Comparison of ENCODE assay signal across 8 cellular contexts in genomic region chr10:95693331-95693667, GRCh38. TPM values are rescaled to one million over a fixed set of nuclear protein-coding genes. Genes with fewer than 3 reads are reported as not detected.
DNase-seq lines count a peak whose midpoint lies in the region; ATAC-seq, FAIRE-seq and TF ChIP-seq lines count a peak whose summit lies in the region.

No MANE protein-coding gene starts in this region.

- intact Hi-C loops in K562 (cut with micrococcal nuclease): loop anchor here (5.0 kb wide), 1 partner anchor 49 kb away; no protein-coding TSS in a partner anchor
- intact Hi-C loops in lower leg skin (cut with DNase I; ENCODE audit: low total_unique reads): loop anchor here (10.0 kb wide), 1 partner anchor 152 kb away; no protein-coding TSS in a partner anchor

- no peaks in the 10 kb centered on the region for H3K9me1 ChIP-seq in K562 (ENCODE audit: control insufficient read depth, insufficient read depth, low read length)

- peak overlapping the region; percentile 88 to 97 (median 96) for H3K4me3 Mint-ChIP-seq in CD4-positive, CD25-positive, alpha-beta regulatory T cell

- FAIRE-seq in K562 (lab: Jason Lieb, UNC): no peak

- CTCF ChIA-PET in K562 (lab: Yijun Ruan, JAX; ENCODE audit: low intra/inter-chr PET ratio): interaction anchor here (0.8 to 3.2 kb wide), 3 partner anchors 35 to 172 kb away, joined by 3 to 21 read pairs (median 20); no protein-coding TSS in a partner anchor

- no peaks in the 10 kb centered on the region for H3K9me3 Mint-ChIP-seq in CD4-positive, CD25-positive, alpha-beta regulatory T cell

- DNase-seq in CD4-positive, CD25-positive, alpha-beta regulatory T cell: no peak
- DNase-seq in K562 (ENCODE audit: extremely low read depth in 1 of 4, low spot score in 3 of 4): peak in 1 of 4 experiments; percentile 7
- no peak for DNase-seq in lower leg skin (ENCODE audit: low spot score in 2 of 2)
- DNase-seq in upper lobe of left lung: no peak
- no peak for DNase-seq in HT-29 (ENCODE audit: low spot score)

- H3K4me2 ChIP-seq in K562 (ENCODE audit: insufficient read depth, low read length): peak overlapping the region; percentile 94

- no peaks in the 10 kb centered on the region for H3K9me3 ChIP-seq in CD4-positive, CD25-positive, alpha-beta regulatory T cell (ENCODE audit: control insufficient read depth in 2 of 2, low read length in 2 of 2)
- H3K9me3 ChIP-seq in K562 (replicated peaks; ENCODE audit: control insufficient read depth, insufficient read depth, low read depth, low read length) (0 out of 2 replicates have a peak, but pooled peaks cover 1% of the 10 kb centered on the region), upper lobe of left lung (no peaks in the 10 kb centered on the region)

- H3K27ac ChIP-seq in CD4-positive, CD25-positive, alpha-beta regulatory T cell (ENCODE audit: insufficient read depth, low read length, poor library complexity, severe bottlenecking): peak overlapping the region; percentile 89
- H3K27ac ChIP-seq in K562 (ENCODE audit: extremely low read depth, low read depth, low read length) (peak overlapping the region; percentile 66), upper lobe of left lung (peak overlapping the region; percentile 70 to 87 (median 81))

- peak overlapping the region; percentile 85 for H3K4me3 ChIP-seq in CD4-positive, CD25-positive, alpha-beta regulatory T cell (ENCODE audit: low read depth, low read length)
- peak overlapping the region; percentile 88 for H3K4me3 ChIP-seq in K562
- H3K4me3 ChIP-seq in lower leg skin (ENCODE audit: low read depth, poor library complexity, severe bottlenecking): peak overlapping the region; percentile 73
- peak overlapping the region; percentile 72 to 86 (median 78) for H3K4me3 ChIP-seq in upper lobe of left lung

- H3K9ac ChIP-seq in K562 (ENCODE audit: insufficient read depth in 1 of 2, low read depth in 2 of 2, low read length in 2 of 2): peak overlapping the region; percentile 79 to 95

- no peak for TF ChIP-seq EP300 in K562 (IDR thresholded peaks at IDR 0.05; ENCODE audit: low read length)
- no peak for TF ChIP-seq EP300 in upper lobe of left lung (IDR thresholded peaks at IDR 0.05)

- peaks cover 12% of the 10 kb centered on the region for H3K27me3 Mint-ChIP-seq in CD4-positive, CD25-positive, alpha-beta regulatory T cell

- H3K27ac Mint-ChIP-seq in CD4-positive, CD25-positive, alpha-beta regulatory T cell: peak overlapping the region; percentile 92 to 99 (median 98)

- H3K27me3 ChIP-seq in CD4-positive, CD25-positive, alpha-beta regulatory T cell (ENCODE audit: control insufficient read depth, insufficient read depth, low read length): no peaks in the 10 kb centered on the region
- H3K27me3 ChIP-seq in K562 (ENCODE audit: control insufficient read depth in 2 of 2, insufficient read depth in 2 of 2, low read length in 2 of 2): no peaks in the 10 kb centered on the region
- H3K27me3 ChIP-seq in upper lobe of left lung: no peaks in the 10 kb centered on the region

- BruUV-seq in K562 (replicated peaks; lab: Mats Ljungman, UMichigan): no TSS peak

- peaks cover 20% of the 10 kb centered on the region for H3K36me3 Mint-ChIP-seq in CD4-positive, CD25-positive, alpha-beta regulatory T cell

- H3K4me1 ChIP-seq in CD4-positive, CD25-positive, alpha-beta regulatory T cell (ENCODE audit: control insufficient read depth, insufficient read depth, low read length, poor library complexity, severe bottlenecking): peaks cover 20% of the 10 kb centered on the region
- peaks cover 0 to 2% of the 10 kb centered on the region in 2 experiments; a peak in 2 of 5 replicates for H3K4me1 ChIP-seq in K562 (replicated peaks in 1 of 2; ENCODE audit: control insufficient read depth in 2 of 2, insufficient read depth in 2 of 2, low read length in 2 of 2)
- H3K4me1 ChIP-seq in upper lobe of left lung: peaks cover 16 to 22% (median 20%) of the 10 kb centered on the region in 4 donors

- TF ChIP-seq POLR2A in K562 (conservative IDR thresholded peaks at IDR 0.05) (no peak), lower leg skin (IDR thresholded peaks at IDR 0.05) (no peak), upper lobe of left lung (IDR thresholded peaks at IDR 0.05) (no peak)

- H3K36me3 ChIP-seq in CD4-positive, CD25-positive, alpha-beta regulatory T cell (ENCODE audit: control insufficient read depth, insufficient read depth, low read length): peaks cover 26% of the 10 kb centered on the region
- peaks cover 42% of the 10 kb centered on the region; the same call in 2 of the 3 replicates for H3K36me3 ChIP-seq in K562 (ENCODE audit: control insufficient read depth, insufficient read depth, low read length)
- peaks cover 0 to 31% (median 6%) of the 10 kb centered on the region in 4 donors for H3K36me3 ChIP-seq in upper lobe of left lung

- peaks cover 26 to 62% (median 44%) of the 10 kb centered on the region in 4 donors for H3K4me1 Mint-ChIP-seq in CD4-positive, CD25-positive, alpha-beta regulatory T cell

- TF ChIP-seq RAD21 in K562 (CRISPR knock-in tag; conservative IDR thresholded peaks at IDR 0.05 in 1 of 2, IDR thresholded peaks at IDR 0.05 in 1 of 2): no peak

- peak overlapping the region; percentile 90 for H2AFZ ChIP-seq in K562 (ENCODE audit: low read depth, low read length)

- POLR2A ChIA-PET in K562 (lab: Yijun Ruan, JAX): interaction anchor here (0.5 to 1.1 kb wide), 2 partner anchors 24 to 99 kb away, joined by 3 to 4 read pairs; no protein-coding TSS in a partner anchor

- ATAC-seq in CD4-positive, CD25-positive, alpha-beta regulatory T cell (ENCODE audit: low read depth in 2 of 2): no peak
- ATAC-seq in HG03439 (IDR thresholded peaks at IDR 0.05; ENCODE audit: unreplicated experiment) (peak; percentile 1), K562 (peak; percentile 3; the same call in 2 of the 3 replicates), upper lobe of left lung (ENCODE audit: low FRiP score in 2 of 2) (no peak), GM21576 (IDR thresholded peaks at IDR 0.05; ENCODE audit: unreplicated experiment) (no peak), GM21390 (IDR thresholded peaks at IDR 0.05; ENCODE audit: unreplicated experiment) (no peak)

- H3K79me2 ChIP-seq in K562 (ENCODE audit: control insufficient read depth, insufficient read depth, low read length): peaks cover 22% of the 10 kb centered on the region

- in situ Hi-C loops in K562 (cut with MboI): loop anchor here (5.0 kb wide), 1 partner anchor 154 kb away; no protein-coding TSS in a partner anchor

- 3% methylated on average over 8 of the region's 9 CpGs for WGBS in K562 (ENCODE audit: insufficient coverage, low coverage, missing lambda C conversion rate)
- 1 to 2% methylated on average over 8 to 9 of the region's 9 CpGs for WGBS in lower leg skin, 2 donors
- WGBS in upper lobe of left lung, 2 donors: 2 to 4% methylated on average over 9 of the region's 9 CpGs

- no peaks in the 10 kb centered on the region for H4K20me1 ChIP-seq in K562 (replicated peaks; ENCODE audit: control insufficient read depth, insufficient read depth, low read length)

- TF ChIP-seq CTCF in K562 (IDR thresholded peaks at IDR 0.05 in 2 of 3, conservative IDR thresholded peaks at IDR 0.05 in 1 of 3; ENCODE audit: insufficient read depth in 2 of 3, low read depth in 1 of 3, low read length in 3 of 3): no peak
- no peak for TF ChIP-seq CTCF in lower leg skin (IDR thresholded peaks at IDR 0.05)
- TF ChIP-seq CTCF in upper lobe of left lung (IDR thresholded peaks at IDR 0.05): no peak

RNA-seq across cellular contexts. Expression of gene TCTN3, which starts 0.4 kb away (rescaled TPM):
- total RNA-seq in CD4-positive, CD25-positive, alpha-beta regulatory T cell: 25.0 TPM
- polyA plus RNA-seq in CD4-positive, CD25-positive, alpha-beta regulatory T cell: 10 to 100 TPM; 41.7 to 59.0 (median 46.0) TPM
- 35.6 and 41.6 TPM in 2 replicates for total RNA-seq in K562 (2011; cell fraction: chromatin; rRNA removed; ENCODE audit: low replicate concordance)
- 35.9 and 36.1 TPM in 2 replicates for total RNA-seq in K562 (2011; cell fraction: nucleolus; rRNA removed)
- 33.6 and 38.7 TPM in 2 replicates for total RNA-seq in K562 (2011; cell fraction: nucleoplasm; rRNA removed)
- 10.4 and 17.4 TPM in 2 replicates for total RNA-seq in K562 (2014; rRNA removed)
- total RNA-seq in K562 (2014; rRNA removed; fragmentation: Illumina TruSeq; extraction: Trizol): 15.2 TPM in 2 replicates
- total RNA-seq in K562 (2015; rRNA removed; fragmentation: Illumina TruSeq; extraction: Trizol): 14.5 and 15.9 TPM in 2 replicates
- total RNA-seq in K562 (2021): 17.1 and 19.8 TPM in 2 replicates
- 25.8 and 26.0 TPM in 2 replicates for polyA plus RNA-seq in K562 (2011; rRNA removed)
- polyA plus RNA-seq in K562 (2011; cell fraction: cytosol; rRNA removed): 25.1 and 28.4 TPM in 2 replicates
- polyA plus RNA-seq in K562 (2011; cell fraction: nucleus; rRNA removed): 25.5 and 28.7 TPM in 2 replicates
- 13.6 and 17.2 TPM in 2 replicates for polyA plus RNA-seq in K562 (2012)
- 21.6 and 22.9 TPM in 2 replicates for polyA plus RNA-seq in K562 (2014; fragmentation: Illumina TruSeq; extraction: Trizol)
- polyA plus RNA-seq in K562 (2014; fragmentation: Nextera tagmentation; extraction: Ambion mirVana): 10 to 100 TPM; 16.3 to 24.3 TPM
- 12.6 and 17.3 TPM in 2 replicates for polyA plus RNA-seq in K562 (2014; rRNA removed)
- polyA minus RNA-seq in K562 (2011; rRNA and poly(A)+ RNA removed): 24.1 and 28.6 TPM in 2 replicates
- polyA minus RNA-seq in K562 (2011; cell fraction: cytosol; rRNA and poly(A)+ RNA removed): 22.2 and 23.4 TPM in 2 replicates
- polyA minus RNA-seq in K562 (2011; cell fraction: nucleus; rRNA and poly(A)+ RNA removed): 22.6 and 27.7 TPM in 2 replicates
- 10 to 100 TPM; 13.6 to 23.1 (median 16.3) TPM for total RNA-seq in lower leg skin
- 10 to 100 TPM; 12.6 to 27.6 (median 25.5) TPM for total RNA-seq in upper lobe of left lung
- total RNA-seq in HT-29 (2014; rRNA removed; shearing (Covaris generic)): 16.4 and 19.1 TPM in 2 replicates

RNA-seq across cellular contexts. Expression of gene ALDH18A1, which starts 36.8 kb away (rescaled TPM):
- 27.1 TPM for total RNA-seq in CD4-positive, CD25-positive, alpha-beta regulatory T cell
- 10 to 100 TPM; 40.5 to 55.4 (median 44.1) TPM for polyA plus RNA-seq in CD4-positive, CD25-positive, alpha-beta regulatory T cell
- 22.7 and 31.3 TPM in 2 replicates for total RNA-seq in K562 (2011; cell fraction: chromatin; rRNA removed; ENCODE audit: low replicate concordance)
- total RNA-seq in K562 (2011; cell fraction: nucleolus; rRNA removed): 22.3 and 28.0 TPM in 2 replicates
- 25.1 and 29.5 TPM in 2 replicates for total RNA-seq in K562 (2011; cell fraction: nucleoplasm; rRNA removed)
- total RNA-seq in K562 (2014; rRNA removed) (43.8 and 49.6 TPM in 2 replicates), K562 (2014; rRNA removed; fragmentation: Illumina TruSeq; extraction: Trizol) (44.9 and 46.0 TPM in 2 replicates), K562 (2015; rRNA removed; fragmentation: Illumina TruSeq; extraction: Trizol) (41.3 and 42.4 TPM in 2 replicates), K562 (2021) (64.0 and 64.8 TPM in 2 replicates), lower leg skin (10 to 100 TPM; 25.1 to 32.4 (median 29.1) TPM), upper lobe of left lung (10 to 100 TPM in 5 of 6 donors, 1 to 10 TPM in 1; 7.0 to 32.6 (median 22.7) TPM)
- polyA plus RNA-seq in K562 (2011; rRNA removed) (62.1 and 83.3 TPM in 2 replicates), K562 (2014; fragmentation: Illumina TruSeq; extraction: Trizol) (53.7 and 68.0 TPM in 2 replicates), K562 (2014; fragmentation: Nextera tagmentation; extraction: Ambion mirVana) (10 to 100 TPM; 12.0 to 25.9 TPM), K562 (2014; rRNA removed) (40.8 and 47.8 TPM in 2 replicates)
- 50.0 and 61.4 TPM in 2 replicates for polyA plus RNA-seq in K562 (2011; cell fraction: cytosol; rRNA removed)
- 127 and 162 TPM in 2 replicates for polyA plus RNA-seq in K562 (2011; cell fraction: nucleus; rRNA removed)
- 27.1 and 35.3 TPM in 2 replicates for polyA plus RNA-seq in K562 (2012)
- polyA minus RNA-seq in K562 (2011; rRNA and poly(A)+ RNA removed): 76.7 and 98.8 TPM in 2 replicates
- polyA minus RNA-seq in K562 (2011; cell fraction: cytosol; rRNA and poly(A)+ RNA removed): 42.9 and 46.0 TPM in 2 replicates
- polyA minus RNA-seq in K562 (2011; cell fraction: nucleus; rRNA and poly(A)+ RNA removed): 30.8 and 57.2 TPM in 2 replicates
- total RNA-seq in HT-29 (2014; rRNA removed; shearing (Covaris generic)): 108 and 110 TPM in 2 replicates

Comparison
In these comparisons a context has a peak if more than half of its experiments do, and no peak if none do; other contexts are left out.
1. ATAC-seq: peak in HG03439 (single experiment) and K562 (single experiment); none in CD4-positive, CD25-positive, alpha-beta regulatory T cell (0 of 2), upper lobe of left lung (0 of 2), GM21576 (single experiment) and GM21390 (single experiment).
2. Peak in every context shown above with its lines, with median percentiles within 50 percentile points of each other: H3K27ac ChIP-seq and H3K4me3 ChIP-seq.